ENCODE assay signal across 8 cellular contexts in genomic region chr1:151828931-151829330, GRCh38. TPM values are rescaled to one million over a fixed set of nuclear protein-coding genes. Genes with fewer than 3 reads are reported as not detected.
A peak's percentile ranks its signal among the peaks of the same experiment; 100 is the strongest.
DNase-seq lines count a peak whose midpoint lies in the region; ATAC-seq and TF ChIP-seq lines count a peak whose summit lies in the region.

No MANE protein-coding gene starts in this region.

- DNase-seq in T-helper 1 cell (no peak), RPMI7951 (ENCODE audit: low read depth) (peak; percentile 62), psoas muscle (peak; percentile 48 to 80), NAMALWA (ENCODE audit: low spot score) (no peak)
- DNase-seq in effector memory CD8-positive, alpha-beta T cell = no peak

- peak overlapping the region; percentile 91 for H3K27ac Mint-ChIP-seq in T-helper 1 cell treated with Interleukin-12 subunit alpha and Interleukin-12 subunit beta and Interleukin-4 antibody, amounts not matched to agents 30 μg/mL and 1 μg/mL, for 36 hours
- H3K27ac Mint-ChIP-seq in effector memory CD8-positive, alpha-beta T cell = peak overlapping the region; percentile 84 to 91

- H3K36me3 ChIP-seq in psoas muscle (ENCODE audit: insufficient read depth in 1 of 2, low read depth in 1 of 2) = no peaks in the 10 kb centered on the region

- H3K27me3 Mint-ChIP-seq in T-helper 1 cell treated with Interleukin-12 subunit alpha and Interleukin-12 subunit beta and Interleukin-4 antibody, amounts not matched to agents 30 μg/mL and 1 μg/mL, for 36 hours (ENCODE audit: low read depth) = no peaks in the 10 kb centered on the region
- H3K27me3 Mint-ChIP-seq in effector memory CD8-positive, alpha-beta T cell = no peaks in the 10 kb centered on the region

- no peak for ATAC-seq in effector memory CD8-positive, alpha-beta T cell (replicated peaks)
- ATAC-seq in psoas muscle (no peak), GM21737 (IDR thresholded peaks at IDR 0.05; ENCODE audit: unreplicated experiment) (no peak), GM18907 (IDR thresholded peaks at IDR 0.05; ENCODE audit: unreplicated experiment) (no peak)

- H3K27me3 ChIP-seq in psoas muscle (ENCODE audit: insufficient read depth in 3 of 3, low read length in 2 of 3) = no peaks in the 10 kb centered on the region

- H3K4me3 ChIP-seq in psoas muscle = no peak overlapping the region

- H3K9me3 Mint-ChIP-seq in T-helper 1 cell treated with Interleukin-12 subunit alpha and Interleukin-12 subunit beta and Interleukin-4 antibody, amounts not matched to agents 30 μg/mL and 1 μg/mL, for 36 hours = no peaks in the 10 kb centered on the region
- no peaks in the 10 kb centered on the region for H3K9me3 Mint-ChIP-seq in effector memory CD8-positive, alpha-beta T cell

- intact Hi-C loops in psoas muscle (cut with DNase I) = no loop called here

- peak overlapping the region; percentile 96 for H3K27ac ChIP-seq in psoas muscle

- H3K4me1 Mint-ChIP-seq in T-helper 1 cell treated with Interleukin-12 subunit alpha and Interleukin-12 subunit beta and Interleukin-4 antibody, amounts not matched to agents 30 μg/mL and 1 μg/mL, for 36 hours (ENCODE audit: low read depth) = peaks cover 50% of the 10 kb centered on the region
- peaks cover 46 to 69% of the 10 kb centered on the region in 2 donors for H3K4me1 Mint-ChIP-seq in effector memory CD8-positive, alpha-beta T cell (ENCODE audit: low read depth in 2 of 2)

- no peaks in the 10 kb centered on the region for H3K36me3 Mint-ChIP-seq in T-helper 1 cell treated with Interleukin-12 subunit alpha and Interleukin-12 subunit beta and Interleukin-4 antibody, amounts not matched to agents 30 μg/mL and 1 μg/mL, for 36 hours (ENCODE audit: low read depth)
- H3K36me3 Mint-ChIP-seq in effector memory CD8-positive, alpha-beta T cell (ENCODE audit: insufficient read depth) = peaks cover 33% of the 10 kb centered on the region

- H3K4me3 Mint-ChIP-seq in T-helper 1 cell treated with Interleukin-12 subunit alpha and Interleukin-12 subunit beta and Interleukin-4 antibody, amounts not matched to agents 30 μg/mL and 1 μg/mL, for 36 hours = peak overlapping the region; percentile 75
- H3K4me3 Mint-ChIP-seq in effector memory CD8-positive, alpha-beta T cell = peak overlapping the region; percentile 78 to 89

- TF ChIP-seq CTCF in psoas muscle (IDR thresholded peaks at IDR 0.05) = no peak

- WGBS in psoas muscle, 3 donors = 6 to 9% (median 6%) methylated on average over 8 to 11 of the region's 11 CpGs

- no peaks in the 10 kb centered on the region for H3K9me3 ChIP-seq in psoas muscle

- peaks cover 50% of the 10 kb centered on the region for H3K4me1 ChIP-seq in psoas muscle

RNA-seq across cellular contexts. Expression of gene RORC, which starts 2.7 kb away (rescaled TPM):
- total RNA-seq in RPMI7951 (2014; rRNA removed; shearing (Covaris generic)) = not detected in 2 replicates
- total RNA-seq in psoas muscle = 100 to 1,000 TPM in 1 of 4 donors, 10 to 100 TPM in 3; 35.0 to 109 (median 67.7) TPM
- 10 to 100 TPM in 2 of 3 donors, 1 to 10 TPM in 1; 3.5 to 89.2 (median 62.9) TPM for polyA plus RNA-seq in psoas muscle

RNA-seq across cellular contexts. Expression of gene C2CD4D, which starts 10.7 kb away (rescaled TPM):
- not detected in 2 replicates for total RNA-seq in RPMI7951 (2014; rRNA removed; shearing (Covaris generic))
- total RNA-seq in psoas muscle = under 1 TPM in 1 of 4 donors, not detected in 3; 0.47 TPM
- not detected for polyA plus RNA-seq in psoas muscle

RNA-seq across cellular contexts. Expression of gene LINGO4, which starts 23.7 kb away (rescaled TPM):
- total RNA-seq in RPMI7951 (2014; rRNA removed; shearing (Covaris generic)) = not detected in 2 replicates
- 10 to 100 TPM in 1 of 4 donors, 1 to 10 TPM in 3; 3.6 to 18.2 (median 6.9) TPM for total RNA-seq in psoas muscle
- polyA plus RNA-seq in psoas muscle = 1 to 10 TPM in 2 of 3 donors, under 1 TPM in 1; 0.36 to 4.6 (median 3.6) TPM

RNA-seq across cellular contexts. Expression of gene THEM5, which starts 24.6 kb away (rescaled TPM):
- total RNA-seq in RPMI7951 (2014; rRNA removed; shearing (Covaris generic)) = not detected in 2 replicates
- not detected for total RNA-seq in psoas muscle
- not detected for polyA plus RNA-seq in psoas muscle

RNA-seq across cellular contexts. Expression of gene TDRKH, which starts 38.6 kb away (rescaled TPM):
- total RNA-seq in RPMI7951 (2014; rRNA removed; shearing (Covaris generic)) = 4.6 and 5.5 TPM in 2 replicates
- total RNA-seq in psoas muscle = 10 to 100 TPM in 1 of 4 donors, 1 to 10 TPM in 3; 4.1 to 12.1 (median 5.8) TPM
- polyA plus RNA-seq in psoas muscle = 1 to 10 TPM; 2.4 to 8.1 (median 3.6) TPM

Comparison
In these comparisons a context has a peak if more than half of its experiments do, and no peak if none do; other contexts are left out.
1. DNase-seq: peak in RPMI7951 (single experiment) and psoas muscle (2 of 2); none in T-helper 1 cell (0 of 5), effector memory CD8-positive, alpha-beta T cell (0 of 3) and NAMALWA (single experiment).
2. RNA of gene RORC, which starts 2.7 kb away (total RNA-seq): 35.0 to 109 TPM in psoas muscle; not detected in RPMI7951; every median in the first group is over 10 times any median in the second.